In the genomic region with DNA sequence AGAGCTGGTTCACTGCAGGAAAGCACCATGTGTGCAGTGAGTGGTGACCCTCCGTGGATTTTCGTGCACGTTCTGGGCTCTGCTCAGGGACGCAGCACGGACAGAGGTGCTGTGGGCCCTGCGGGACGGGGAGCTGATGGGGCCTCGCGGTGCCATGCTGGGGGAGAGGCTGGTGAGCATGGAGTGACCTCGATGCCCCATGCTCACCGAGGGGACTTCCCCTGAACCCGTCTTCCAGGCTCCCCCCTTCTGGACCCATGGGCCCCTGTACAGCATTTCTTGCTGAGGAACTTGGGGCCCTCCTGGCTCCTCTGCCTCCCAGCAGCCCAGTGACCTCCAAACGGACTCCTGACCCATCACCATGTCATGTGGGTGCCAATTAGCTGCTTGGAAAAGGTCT, we compare ENCODE assay signal across 27 cellular contexts.
"Had no signal": no experiment of that assay in that cellular context is flagged by ENCODE, and none has a peak within 500 bp of the region (broad histone marks: within the 10 kb centered on the region; RNA-seq: fewer than 3 reads in every experiment).

No MANE protein-coding gene starts in this region.

- ATAC-seq: naive thymus-derived CD4-positive, alpha-beta T cell; pancreas; psoas muscle; right cardiac atrium; right lobe of liver; stimulated activated effector memory CD8-positive, alpha-beta T cell treated with anti-CD3 and anti-CD28 coated beads, Interleukin-12 subunit alpha, Interleukin-12 subunit beta, amount 100 ng/mL, for 72 hours; stimulated activated naive B cell treated with anti-CD40 and anti-IgM and Interleukin-4, amounts not matched to agents 10 μg/mL and 1 μg/mL and 100 μg/mL, for 72 hours had no signal

- H3K9me3 ChIP-seq: pancreas, psoas muscle, right lobe of liver, stomach, thoracic aorta, thyroid gland, tibial nerve, vagina had no signal

- H3K27me3 ChIP-seq: pancreas, right lobe of liver, thyroid gland, tibial nerve, upper lobe of left lung, vagina had no signal

- H3K27ac ChIP-seq: neutrophil, pancreas, psoas muscle, right lobe of liver, skin epidermis, stomach, thoracic aorta, thyroid gland, tibial nerve, upper lobe of left lung, vagina had no signal

- H3K36me3 ChIP-seq: neutrophil, pancreas, right lobe of liver, thoracic aorta, thyroid gland, upper lobe of left lung, vagina had no signal

- H3K27ac Mint-ChIP-seq: naive thymus-derived CD4-positive, alpha-beta T cell; nephron; progenitor cell of endocrine pancreas; stimulated activated effector memory CD8-positive, alpha-beta T cell treated with anti-CD3 and anti-CD28 coated beads, Interleukin-12 subunit alpha, Interleukin-12 subunit beta, amount 100 ng/mL, for 72 hours; stimulated activated naive B cell treated with anti-CD40 and anti-IgM and Interleukin-4, amounts not matched to agents 10 μg/mL and 1 μg/mL and 100 μg/mL, for 72 hours; stimulated activated naive CD8-positive, alpha-beta T cell treated with anti-CD3 and anti-CD28 coated beads, Interleukin-15, Interleukin-2, amounts not matched to agents 100 ng/mL and 50 ng/mL, for 24 hours had no signal

- DNase-seq: naive thymus-derived CD4-positive, alpha-beta T cell; nucleus accumbens; pancreas; psoas muscle; right cardiac atrium; right lobe of liver; stimulated activated CD4-positive, alpha-beta T cell treated with anti-CD3 and anti-CD28 coated beads, Interleukin-15, amount 100 ng/mL, for 24 hours; stimulated activated CD4-positive, alpha-beta T cell treated with anti-CD3 and anti-CD28 coated beads, Interleukin-2, amount 100 ng/mL, for 24 hours; stimulated activated CD4-positive, alpha-beta T cell treated with anti-CD3 and anti-CD28 coated beads, Interleukin-2, amount 100 ng/mL, for 48 hours; stimulated activated CD4-positive, alpha-beta T cell treated with anti-CD3 and anti-CD28 coated beads, Interleukin-4, amount 100 ng/mL, for 24 hours; stimulated activated naive B cell treated with anti-CD40 and anti-IgM and Interleukin-4, amounts not matched to agents 10 μg/mL and 1 μg/mL and 100 μg/mL, for 72 hours; stimulated activated naive CD4-positive, alpha-beta T cell treated with Interleukin-2 at 50 U/mL for 16 hours; stomach; thyroid gland; trophoblast cell; upper lobe of left lung had no signal

- FAIRE-seq: pancreas, urothelium cell line had no signal

- H3K4me1 ChIP-seq: pancreas, psoas muscle, right lobe of liver, stomach, thyroid gland, tibial nerve, upper lobe of left lung, vagina had no signal

- H3K9me3 Mint-ChIP-seq: nephron; stimulated activated naive CD8-positive, alpha-beta T cell treated with anti-CD3 and anti-CD28 coated beads, Interleukin-15, Interleukin-2, amounts not matched to agents 100 ng/mL and 50 ng/mL, for 24 hours had no signal

- H3K4me3 ChIP-seq: pancreas, psoas muscle, right lobe of liver, skin epidermis, smooth muscle cell, stomach, thoracic aorta, thyroid gland, tibial nerve, upper lobe of left lung, vagina had no signal

- H3K4me3 Mint-ChIP-seq: naive thymus-derived CD4-positive, alpha-beta T cell; nephron; stimulated activated effector memory CD8-positive, alpha-beta T cell treated with anti-CD3 and anti-CD28 coated beads, Interleukin-12 subunit alpha, Interleukin-12 subunit beta, amount 100 ng/mL, for 72 hours; stimulated activated naive B cell treated with anti-CD40 and anti-IgM and Interleukin-4, amounts not matched to agents 10 μg/mL and 1 μg/mL and 100 μg/mL, for 72 hours; stimulated activated naive CD8-positive, alpha-beta T cell treated with anti-CD3 and anti-CD28 coated beads, Interleukin-15, Interleukin-2, amounts not matched to agents 100 ng/mL and 50 ng/mL, for 24 hours had no signal

- H3K36me3 Mint-ChIP-seq: stimulated activated effector memory CD8-positive, alpha-beta T cell treated with anti-CD3 and anti-CD28 coated beads, Interleukin-12 subunit alpha, Interleukin-12 subunit beta, amount 100 ng/mL, for 72 hours; stimulated activated naive B cell treated with anti-CD40 and anti-IgM and Interleukin-4, amounts not matched to agents 10 μg/mL and 1 μg/mL and 100 μg/mL, for 72 hours had no signal
